9 cellular contexts compared by ENCODE assay signal in genomic region chr6:17580518-17581048, GRCh38. TPM values are rescaled to one million over a fixed set of nuclear protein-coding genes. Genes with fewer than 3 reads are reported as not detected.
DNase-seq lines count a peak whose midpoint lies in the region; ATAC-seq, FAIRE-seq and TF ChIP-seq lines count a peak whose summit lies in the region.
"Had no signal": no experiment of that assay in that cellular context is flagged by ENCODE, and none has a peak within 500 bp of the region (broad histone marks: within the 10 kb centered on the region; RNA-seq: fewer than 3 reads in every experiment).

No MANE protein-coding gene starts in this region.

- H3K4me3 ChIP-seq in epithelial cell of esophagus (ENCODE audit: low read length) (peak overlapping the region; percentile 50), aorta (ENCODE audit: low read length in 2 of 2) (peak overlapping the region; percentile 27 to 45)

- CTCF ChIA-PET in activated CD4-positive, alpha-beta T cell treated with anti-CD3 and anti-CD28 coated beads for 36 hours (lab: Charles Lee), result interaction anchor here (0.6 to 1.4 kb wide), 4 partner anchors 10 to 223 kb away, joined by 3 to 4 read pairs (median 3); no protein-coding TSS in a partner anchor
- CTCF ChIA-PET in WTC11 (lab: Charles Lee), result interaction anchor here (0.7 to 1.8 kb wide), 3 partner anchors 75 to 380 kb away, joined by 3 to 8 read pairs (median 5); no protein-coding TSS in a partner anchor
- CTCF ChIA-PET in HEK293T (lab: Yijun Ruan, JAX), result interaction anchor here (1.2 kb wide), 1 partner anchor 235 kb away, joined by 3 read pairs; no protein-coding TSS in a partner anchor

- no peaks in the 10 kb centered on the region for H3K27me3 ChIP-seq in aorta (ENCODE audit: control insufficient read depth in 1 of 2, insufficient read depth in 2 of 2, low read length in 1 of 2)

- peak; percentile 63 for DNase-seq in activated CD4-positive, alpha-beta T cell treated with anti-CD3 and anti-CD28 coated beads for 36 hours
- no peak for DNase-seq in activated CD4-positive, alpha-beta T cell treated with anti-CD3 and anti-CD28 coated beads for 4 hours
- peak; percentile 60 for DNase-seq in WTC11 (ENCODE audit: low spot score)
- peak; percentile 56 for DNase-seq in epithelial cell of esophagus (ENCODE audit: low read depth)
- DNase-seq in natural killer cell, result no peak
- DNase-seq in aorta, result peak; percentile 61 to 77
- no peak for DNase-seq in RCC 7860 (ENCODE audit: low spot score)
- no peak for DNase-seq in HEK293T (ENCODE audit: extremely low spot score)
- DNase-seq: DND-41 had no signal

- ATAC-seq in activated CD4-positive, alpha-beta T cell treated with anti-CD3 and anti-CD28 coated beads for 36 hours, result peak; percentile 80
- ATAC-seq in WTC11 (peak; percentile 84), natural killer cell (peak; percentile 58 to 74 (median 73)), aorta (ENCODE audit: low FRiP score) (peak; percentile 84)

- H3K9me3 ChIP-seq in aorta (ENCODE audit: control insufficient read depth, low read length), result peaks cover 1% of the 10 kb centered on the region

- H3K9me3 Mint-ChIP-seq in activated CD4-positive, alpha-beta T cell treated with anti-CD3 and anti-CD28 coated beads for 36 hours (ENCODE audit: low read depth), result peaks cover 13% of the 10 kb centered on the region
- peaks cover 30% of the 10 kb centered on the region for H3K9me3 Mint-ChIP-seq in WTC11
- peaks cover 2 to 3% of the 10 kb centered on the region in 2 donors for H3K9me3 Mint-ChIP-seq in natural killer cell

- 8 to 12% methylated on average over 46 to 53 of the region's 53 CpGs for WGBS in aorta, 2 donors

- H3K27me3 Mint-ChIP-seq in activated CD4-positive, alpha-beta T cell treated with anti-CD3 and anti-CD28 coated beads for 36 hours, result peaks cover 8% of the 10 kb centered on the region
- H3K27me3 Mint-ChIP-seq in WTC11 (ENCODE audit: low read depth), result peaks cover 14% of the 10 kb centered on the region
- peaks cover 6 to 23% of the 10 kb centered on the region in 2 donors for H3K27me3 Mint-ChIP-seq in natural killer cell (ENCODE audit: low read depth in 2 of 2)

- H3K4me1 ChIP-seq in aorta (ENCODE audit: control insufficient read depth in 1 of 2, insufficient read depth in 2 of 2, low read length in 2 of 2), result no peaks in the 10 kb centered on the region

- H3K4me1 Mint-ChIP-seq in activated CD4-positive, alpha-beta T cell treated with anti-CD3 and anti-CD28 coated beads for 36 hours, result peaks cover 6% of the 10 kb centered on the region
- H3K4me1 Mint-ChIP-seq in WTC11 (no peaks in the 10 kb centered on the region), natural killer cell (peaks cover 7 to 18% of the 10 kb centered on the region in 2 donors)

- H3K36me3 Mint-ChIP-seq in activated CD4-positive, alpha-beta T cell treated with anti-CD3 and anti-CD28 coated beads for 36 hours (ENCODE audit: low read depth), result no peaks in the 10 kb centered on the region
- H3K36me3 Mint-ChIP-seq in WTC11 (peaks cover 11% of the 10 kb centered on the region), natural killer cell (peaks cover 14% of the 10 kb centered on the region)

- H3K27ac ChIP-seq in aorta (ENCODE audit: low read depth in 1 of 2, low read length in 2 of 2), result peak overlapping the region in 1 of 2 donors; percentile 73

- no peak for FAIRE-seq in RCC 7860 (lab: Jason Lieb, UNC)

- H3K36me3 ChIP-seq in aorta (ENCODE audit: control insufficient read depth in 1 of 2, insufficient read depth in 2 of 2, low read length in 1 of 2), result no peaks in the 10 kb centered on the region

- peak overlapping the region; percentile 61 for H3K4me3 Mint-ChIP-seq in activated CD4-positive, alpha-beta T cell treated with anti-CD3 and anti-CD28 coated beads for 36 hours
- H3K4me3 Mint-ChIP-seq in WTC11 (peak overlapping the region; percentile 59), natural killer cell (peak overlapping the region; percentile 75)

- TF ChIP-seq CTCF in WTC11 (IDR thresholded peaks at IDR 0.05) (no peak), epithelial cell of esophagus (IDR thresholded peaks at IDR 0.05; ENCODE audit: insufficient read depth, low read depth, low read length, missing control alignments) (no peak), natural killer cell (IDR thresholded peaks at IDR 0.05) (no peak)

- no peak overlapping the region for H3K27ac Mint-ChIP-seq in activated CD4-positive, alpha-beta T cell treated with anti-CD3 and anti-CD28 coated beads for 36 hours
- H3K27ac Mint-ChIP-seq in WTC11 (no peak overlapping the region), natural killer cell (peak overlapping the region in 1 of 2 donors; percentile 15)

- intact Hi-C loops in activated CD4-positive, alpha-beta T cell treated with anti-CD3 and anti-CD28 coated beads for 36 hours (cut with DNase I, micrococcal nuclease), result loop anchor here in 1 of 2 experiments (5.0 kb wide), 1 partner anchor 298 kb away; the partner anchor contains the start of gene RBM24
- intact Hi-C loops in natural killer cell (cut with micrococcal nuclease), result loop anchor here (5.0 kb wide), 1 partner anchor 237 kb away; no protein-coding TSS in a partner anchor
- intact Hi-C loops in aorta (cut with DNase I), result loop anchor here (5.0 kb wide), 1 partner anchor 298 kb away; the partner anchor contains the start of gene RBM24 (in 2 of the 2)

- POLR2A ChIA-PET in activated CD4-positive, alpha-beta T cell treated with anti-CD3 and anti-CD28 coated beads for 36 hours (lab: Charles Lee), result interaction anchor here (0.6 kb wide), 1 partner anchor 122 kb away, joined by 3 read pairs; no protein-coding TSS in a partner anchor
- POLR2A ChIA-PET in WTC11 (lab: Charles Lee), result interaction anchor here (0.8 kb wide), 1 partner anchor 20 kb away, joined by 4 read pairs; the partner anchor contains the start of gene FAM8A1
- POLR2A ChIA-PET in HEK293T (lab: Yijun Ruan, JAX), result no interaction called here

TF ChIP-seq in WTC11, 78 proteins besides CTCF, POLR2A, EP300 and RAD21 (continues in another document):
- TF ChIP-seq HMGXB4 (CRISPR knock-in tag; IDR thresholded peaks at IDR 0.05) (peak; percentile 42; the same call in 1 of the 2 replicates), EMX1 (CRISPR knock-in tag; IDR thresholded peaks at IDR 0.05) (no peak)

TF ChIP-seq in HEK293T, 16 proteins besides CTCF, POLR2A, EP300 and RAD21:
- TF ChIP-seq LEF1 (IDR thresholded peaks at IDR 0.05; ENCODE audit: borderline replicate concordance), result no peak
- TF ChIP-seq BHLHE40 (IDR thresholded peaks at IDR 0.05; ENCODE audit: borderline replicate concordance), result no peak
- TF ChIP-seq L3MBTL2 (conservative IDR thresholded peaks at IDR 0.05), result no peak
- no peak for TF ChIP-seq FOXK2 (IDR thresholded peaks at IDR 0.05)
- no peak for TF ChIP-seq ZNF384 (IDR thresholded peaks at IDR 0.05)
- no peak for TF ChIP-seq ARNT (IDR thresholded peaks at IDR 0.05)
- no peak for TF ChIP-seq FOXA1 (IDR thresholded peaks at IDR 0.05)
- TF ChIP-seq SP1 (IDR thresholded peaks at IDR 0.05), result no peak
- TF ChIP-seq ELF4 (IDR thresholded peaks at IDR 0.05), result no peak
- TF ChIP-seq CTBP1 (IDR thresholded peaks at IDR 0.05; ENCODE audit: borderline replicate concordance), result no peak
- no peak for TF ChIP-seq SUZ12 (IDR thresholded peaks at IDR 0.05)
- no peak for TF ChIP-seq PKNOX1 (IDR thresholded peaks at IDR 0.05)
- TF ChIP-seq FOXM1 (IDR thresholded peaks at IDR 0.05; ENCODE audit: borderline replicate concordance), result no peak

RNA-seq across cellular contexts. Expression of gene FAM8A1, which starts 19.5 kb away (rescaled TPM):
- total RNA-seq in activated CD4-positive, alpha-beta T cell treated with anti-CD3 and anti-CD28 coated beads for 36 hours, result 1 to 10 TPM; 3.3 to 4.1 TPM
- 8.5 to 10.3 TPM (median 9.4 TPM) in 3 replicates for total RNA-seq in WTC11 (2021)
- 10 to 100 TPM; 32.1 to 45.4 (median 35.5) TPM for total RNA-seq in natural killer cell
- total RNA-seq in aorta, result 10 to 100 TPM; 28.1 to 29.1 TPM
- polyA plus RNA-seq in aorta, result 10 to 100 TPM; 12.3 to 26.2 TPM

Comparison
In these comparisons a context has a peak if more than half of its experiments do, and no peak if none do; other contexts are left out.
1. DNase-seq: peak in activated CD4-positive, alpha-beta T cell treated with anti-CD3 and anti-CD28 coated beads for 36 hours (single experiment), WTC11 (single experiment), epithelial cell of esophagus (single experiment) and aorta (2 of 2); none in activated CD4-positive, alpha-beta T cell treated with anti-CD3 and anti-CD28 coated beads for 4 hours (0 of 2), natural killer cell (single experiment), RCC 7860 (single experiment) and HEK293T (single experiment).
2. Peak in every context shown above with its lines, with median percentiles within 50 percentile points of each other: ATAC-seq and H3K4me3 Mint-ChIP-seq.